21 cellular contexts compared by ENCODE assay signal in genomic region chr7:124322561-124322960, GRCh38.
DNase-seq lines count a peak whose midpoint lies in the region; TF ChIP-seq lines count a peak whose summit lies in the region.
"Had no signal": no experiment of that assay in that cellular context is flagged by ENCODE, and none has a peak within 500 bp of the region (broad histone marks: within the 10 kb centered on the region; RNA-seq: fewer than 3 reads in every experiment).

No MANE protein-coding gene starts in this region.

- DNase-seq in AG08395 (ENCODE audit: low spot score) = peak; percentile 23
- DNase-seq in HPDE6-E6E7 (ENCODE audit: extremely low spot score) = peak; percentile 2
- DNase-seq in RKO (ENCODE audit: low spot score) = peak; percentile 20
- DNase-seq in fibroblast of villous mesenchyme (ENCODE audit: low read depth) = peak; percentile 2
- DNase-seq in NCI-H446 (lab: John Stamatoyannopoulos, UW) = no peak
- DNase-seq in stimulated activated naive CD4-positive, alpha-beta T cell (lab: John Stamatoyannopoulos, UW) = no peak
- DNase-seq in NCI-H1105 treated with DMSO at 0.1 percent for 48 hours (lab: John Stamatoyannopoulos, UW) = no peak
- DNase-seq: CD4-positive, CD25-positive, alpha-beta regulatory T cell; Karpas-422; MG63; NCI-H1048; NCI-H1436 treated with DMSO at 0.1 percent for 48 hours; NCI-H1930; NCI-H524; NCI-H774; NK-92 treated with Interleukin-12 subunit alpha and Interleukin-12 subunit beta, amount 100 ng/mL, for 24 hours; T-helper 1 cell had no signal

- TF ChIP-seq CTCF in fibroblast of villous mesenchyme (IDR thresholded peaks at IDR 0.05; ENCODE audit: insufficient read depth, low read depth, low read length) = no peak

- H3K4me3 ChIP-seq in fibroblast of villous mesenchyme (ENCODE audit: low read depth, low read length) = no peak overlapping the region
- H3K4me3 ChIP-seq: GM12878, GM23338, HAP-1, MG63, SJSA1 had no signal

Comparison
In these comparisons a context has a peak if more than half of its experiments do, and no peak if none do; other contexts are left out.
1. DNase-seq: peak in AG08395 (single experiment), HPDE6-E6E7 (single experiment), RKO (single experiment) and fibroblast of villous mesenchyme (single experiment); none in NCI-H446 (0 of 2), stimulated activated naive CD4-positive, alpha-beta T cell (0 of 6) and NCI-H1105 treated with DMSO at 0.1 percent for 48 hours (single experiment).